ENCODE assay signal across 8 cellular contexts in the genomic region with DNA sequence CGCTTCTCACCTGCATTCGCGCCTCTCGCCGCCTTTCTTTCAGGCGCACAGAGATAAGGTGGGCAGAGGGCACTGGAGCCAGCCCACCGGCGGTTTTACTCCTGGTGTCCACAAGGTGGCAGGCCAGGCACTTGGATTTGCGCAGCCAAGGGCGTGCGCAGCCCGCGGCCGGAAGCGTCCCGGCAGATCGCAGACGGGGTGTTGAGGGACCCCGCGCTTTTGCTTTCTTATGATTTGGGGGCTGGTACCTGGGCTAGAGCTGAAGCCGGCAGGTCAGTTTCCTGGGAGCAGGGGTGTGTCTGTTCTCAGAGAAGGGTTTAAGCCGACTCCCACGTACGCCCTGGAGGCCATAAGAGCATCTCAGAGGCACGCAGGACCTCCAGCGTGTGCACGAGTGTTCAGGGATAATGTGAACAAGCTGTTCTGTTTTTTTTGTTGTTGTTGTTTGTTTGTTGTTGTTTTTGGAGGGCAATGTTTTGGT.
A peak's percentile ranks its signal among the peaks of the same experiment; 100 is the strongest.
DNase-seq lines count a peak whose midpoint lies in the region; ATAC-seq and TF ChIP-seq lines count a peak whose summit lies in the region.

No MANE protein-coding gene starts in this region.

- peak overlapping the region; percentile 81 for H2AFZ ChIP-seq in HCT116 (ENCODE audit: low read depth, low read length, poor library complexity, severe bottlenecking)
- H2AFZ ChIP-seq in SK-N-SH (ENCODE audit: low read depth): peak overlapping the region; percentile 78; the same call in 1 of the 2 replicates

- POLR2A ChIA-PET in HCT116 (lab: Charles Lee): no interaction called here
- POLR2A ChIA-PET in SK-N-SH (lab: Yijun Ruan, JAX): no interaction called here

- CTCF ChIA-PET in HCT116 (lab: Charles Lee): interaction anchor here (1.0 to 1.4 kb wide), 2 partner anchors 17 to 313 kb away, joined by 3 to 6 read pairs; no protein-coding TSS in a partner anchor
- CTCF ChIA-PET in SK-N-SH (lab: Yijun Ruan, JAX): interaction anchor here (0.6 to 3.5 kb wide), 50 partner anchors 8 to 1415 kb away, joined by 3 to 44 read pairs (median 4); a partner anchor contains a TSS

- H3K4me1 ChIP-seq in HCT116 (ENCODE audit: control insufficient read depth in 1 of 2, insufficient read depth in 2 of 2, low read length in 2 of 2): peaks cover 0 to 9% of the 10 kb centered on the region in 2 experiments; a peak in 1 of 4 replicates
- no peaks in the 10 kb centered on the region; a peak in 1 of 4 replicates for H3K4me1 ChIP-seq in SK-N-SH (ENCODE audit: control insufficient read depth in 1 of 2, insufficient read depth in 2 of 2, low read depth in 1 of 2, low read length in 1 of 2)
- no peaks in the 10 kb centered on the region for H3K4me1 ChIP-seq in psoas muscle
- H3K4me1 ChIP-seq in urinary bladder (ENCODE audit: insufficient read depth): no peaks in the 10 kb centered on the region

- H3K4me2 ChIP-seq in HCT116 (ENCODE audit: low read length) (peak overlapping the region; percentile 74), SK-N-SH (peak overlapping the region; percentile 78)

- no peaks in the 10 kb centered on the region for H3K9me3 Mint-ChIP-seq in activated naive CD4-positive, alpha-beta T cell treated with anti-CD3 and anti-CD28 coated beads, Interleukin-2, amount 50 U/mL, for 72 hours

- H4K20me1 ChIP-seq in HCT116 (ENCODE audit: insufficient read depth) (no peaks in the 10 kb centered on the region), SK-N-SH (ENCODE audit: insufficient read depth) (no peaks in the 10 kb centered on the region)

- peak; percentile 89 for TF ChIP-seq RAD21 in HCT116 (IDR thresholded peaks at IDR 0.05; ENCODE audit: low read depth)
- TF ChIP-seq RAD21 in SK-N-SH (IDR thresholded peaks at IDR 0.05; ENCODE audit: low read length): peak; percentile 86

- ATAC-seq in HCT116 (peak; percentile 99), left cardiac atrium (peak; percentile 95), psoas muscle (peak; percentile 67 to 89 (median 84))
- ATAC-seq in activated naive CD4-positive, alpha-beta T cell treated with anti-CD3 and anti-CD28 coated beads, Interleukin-2, amount 50 U/mL, for 72 hours: peak; percentile 94 to 97

- BruUV-seq in HCT116 (replicated peaks; lab: Mats Ljungman, UMichigan): no TSS peak

- 8% methylated on average over 9 of the region's 27 CpGs for WGBS in SK-N-SH (ENCODE audit: low lambda C conversion rate)
- 2 to 3% (median 3%) methylated on average over 27 of the region's 27 CpGs for WGBS in psoas muscle, 3 donors
- WGBS in urinary bladder: 2% methylated on average over 27 of the region's 27 CpGs

- peak overlapping the region; percentile 48 to 90 for H3K27ac Mint-ChIP-seq in activated naive CD4-positive, alpha-beta T cell treated with anti-CD3 and anti-CD28 coated beads, Interleukin-2, amount 50 U/mL, for 72 hours

- H3K9ac ChIP-seq in HCT116 (ENCODE audit: low read length) (no peak overlapping the region), SK-N-SH (no peak overlapping the region)

- peak; percentile 7 for DNase-seq in GM04504 (ENCODE audit: low read depth)
- DNase-seq in HCT116 (ENCODE audit: low read depth, low spot score): peak; percentile 55
- DNase-seq in MG63: peak; percentile 57
- peak; percentile 85 for DNase-seq in SK-N-SH
- DNase-seq in activated naive CD4-positive, alpha-beta T cell treated with anti-CD3 and anti-CD28 coated beads, Interleukin-2, amount 50 U/mL, for 72 hours (ENCODE audit: low spot score in 2 of 2): peak; percentile 83 to 86
- DNase-seq in left cardiac atrium: peak; percentile 75
- peak; percentile 62 to 76 for DNase-seq in psoas muscle

- H3F3A ChIP-seq in SK-N-SH (replicated peaks; ENCODE audit: insufficient read depth): no peaks in the 10 kb centered on the region

- H3K79me2 ChIP-seq in HCT116 (ENCODE audit: insufficient read depth, low read length) (no peaks in the 10 kb centered on the region), SK-N-SH (ENCODE audit: insufficient read depth) (no peaks in the 10 kb centered on the region)

- TF ChIP-seq POLR2A in HCT116 (IDR thresholded peaks at IDR 0.05; ENCODE audit: borderline replicate concordance, extremely low read depth, insufficient read depth, insufficient read length): no peak

- H3K9me3 ChIP-seq in HCT116 (ENCODE audit: control insufficient read depth in 1 of 2, insufficient read depth in 1 of 2, low read depth in 1 of 2, low read length in 2 of 2) (no peaks in the 10 kb centered on the region), MG63 (no peaks in the 10 kb centered on the region), SK-N-SH (no peaks in the 10 kb centered on the region), psoas muscle (no peaks in the 10 kb centered on the region)

- intact Hi-C loops in HCT116 (cut with micrococcal nuclease): loop anchor here (1.0 to 10.0 kb wide), 3 partner anchors 314 to 1415 kb away; no protein-coding TSS in a partner anchor
- intact Hi-C loops in left cardiac atrium (cut with DNase I): loop anchor here (5.0 to 10.0 kb wide), 3 partner anchors 314 to 1414 kb away; no protein-coding TSS in a partner anchor
- intact Hi-C loops in psoas muscle (cut with DNase I): loop anchor here (5.0 to 10.0 kb wide), 2 partner anchors 1411 to 1414 kb away; no protein-coding TSS in a partner anchor

- H3K4me3 ChIP-seq in HCT116 (replicated peaks in 1 of 2; ENCODE audit: low read depth in 1 of 2, low read length in 2 of 2) (peak overlapping the region; percentile 38 to 48), MG63 (peak overlapping the region; percentile 43), SK-N-SH (ENCODE audit: low read depth in 2 of 2, low read length in 1 of 2) (peak overlapping the region; percentile 51 to 64), psoas muscle (peak overlapping the region; percentile 52), urinary bladder (ENCODE audit: low read depth, low read length) (peak overlapping the region; percentile 28)

- H3K36me3 Mint-ChIP-seq in activated naive CD4-positive, alpha-beta T cell treated with anti-CD3 and anti-CD28 coated beads, Interleukin-2, amount 50 U/mL, for 72 hours: no peaks in the 10 kb centered on the region

- H3K27ac ChIP-seq in HCT116 (ENCODE audit: low read depth, low read length) (no peak overlapping the region), SK-N-SH (ENCODE audit: low read depth in 2 of 2, low read length in 1 of 2) (no peak overlapping the region), psoas muscle (no peak overlapping the region), urinary bladder (ENCODE audit: low read depth) (no peak overlapping the region)

- H3K9me2 ChIP-seq in HCT116 (ENCODE audit: insufficient read depth): no peaks in the 10 kb centered on the region
- no peaks in the 10 kb centered on the region for H3K9me2 ChIP-seq in SK-N-SH

- RAD21 ChIA-PET in HCT116 (lab: Charles Lee; ENCODE audit: low non-redundant PET in 1 of 2, low total read pairs in 2 of 2, uncharacterized antibody in 2 of 2, unreplicated experiment in 2 of 2): no interaction called here

- TF ChIP-seq CTCF in HCT116 (IDR thresholded peaks at IDR 0.05 in 2 of 3, conservative IDR thresholded peaks at IDR 0.05 in 1 of 3; ENCODE audit: borderline replicate concordance in 1 of 3, insufficient read depth in 1 of 3, low read depth in 2 of 3, low read length in 2 of 3): peak; percentile 77 to 84 (median 82)
- peak; percentile 81 for TF ChIP-seq CTCF in SK-N-SH (IDR thresholded peaks at IDR 0.05)
- peak; percentile 72 for TF ChIP-seq CTCF in psoas muscle (IDR thresholded peaks at IDR 0.05)

- TF ChIP-seq EP300 in SK-N-SH (IDR thresholded peaks at IDR 0.05; ENCODE audit: borderline replicate concordance in 1 of 2, low read depth in 1 of 2, low read length in 1 of 2): no peak

- H3K36me3 ChIP-seq in HCT116 (ENCODE audit: control insufficient read depth in 1 of 2, insufficient read depth in 2 of 2, low read length in 2 of 2): no peaks in the 10 kb centered on the region
- H3K36me3 ChIP-seq in MG63: no peaks in the 10 kb centered on the region
- no peaks in the 10 kb centered on the region for H3K36me3 ChIP-seq in SK-N-SH (replicated peaks in 1 of 2; ENCODE audit: control insufficient read depth in 1 of 2, insufficient read depth in 2 of 2, low read length in 1 of 2)
- H3K36me3 ChIP-seq in psoas muscle (ENCODE audit: insufficient read depth in 1 of 2, low read depth in 1 of 2): no peaks in the 10 kb centered on the region
- H3K36me3 ChIP-seq in urinary bladder (ENCODE audit: insufficient read depth): no peaks in the 10 kb centered on the region

- peaks cover 33% of the 10 kb centered on the region; the same call in 1 of the 2 replicates for H3K27me3 ChIP-seq in HCT116 (ENCODE audit: insufficient read depth, low read length)
- H3K27me3 ChIP-seq in MG63: peaks cover 4% of the 10 kb centered on the region; the same call in 1 of the 2 replicates
- H3K27me3 ChIP-seq in SK-N-SH (ENCODE audit: insufficient read depth): no peaks in the 10 kb centered on the region
- H3K27me3 ChIP-seq in psoas muscle (ENCODE audit: insufficient read depth in 3 of 3, low read length in 2 of 3): peaks cover 0 to 5% (median 2%) of the 10 kb centered on the region in 3 donors

TF ChIP-seq in HCT116, 20 proteins besides CTCF, POLR2A, EP300 and RAD21:
- 0 out of 2 replicates have a peak, but pooled peaks have one; percentile 25 for TF ChIP-seq CBX3 (IDR thresholded peaks at IDR 0.05; ENCODE audit: low read depth)
- TF ChIP-seq SRF (IDR thresholded peaks at IDR 0.05; ENCODE audit: low read depth): no peak
TF ChIP-seq in HCT116: peak in this region for 1.

TF ChIP-seq in SK-N-SH, 30 proteins besides CTCF, POLR2A, EP300 and RAD21 (continues in another document):
- TF ChIP-seq MXI1 (IDR thresholded peaks at IDR 0.05; ENCODE audit: low read depth, low read length) (peak; percentile 22; the same call in 1 of the 2 replicates), FOXJ3 (CRISPR knock-in tag; IDR thresholded peaks at IDR 0.05) (0 out of 2 replicates have a peak, but pooled peaks have one; percentile 35), SIN3A (IDR thresholded peaks at IDR 0.05; ENCODE audit: borderline replicate concordance, low read depth, low read length) (no peak), SMC3 (IDR thresholded peaks at IDR 0.05; ENCODE audit: low read depth, low read length) (peak; percentile 79), YY1 (IDR thresholded peaks at IDR 0.05; ENCODE audit: low read depth) (no peak), NRF1 (IDR thresholded peaks at IDR 0.05; ENCODE audit: low read depth, low read length) (peak; percentile 59)
- TF ChIP-seq, protein P1, sequence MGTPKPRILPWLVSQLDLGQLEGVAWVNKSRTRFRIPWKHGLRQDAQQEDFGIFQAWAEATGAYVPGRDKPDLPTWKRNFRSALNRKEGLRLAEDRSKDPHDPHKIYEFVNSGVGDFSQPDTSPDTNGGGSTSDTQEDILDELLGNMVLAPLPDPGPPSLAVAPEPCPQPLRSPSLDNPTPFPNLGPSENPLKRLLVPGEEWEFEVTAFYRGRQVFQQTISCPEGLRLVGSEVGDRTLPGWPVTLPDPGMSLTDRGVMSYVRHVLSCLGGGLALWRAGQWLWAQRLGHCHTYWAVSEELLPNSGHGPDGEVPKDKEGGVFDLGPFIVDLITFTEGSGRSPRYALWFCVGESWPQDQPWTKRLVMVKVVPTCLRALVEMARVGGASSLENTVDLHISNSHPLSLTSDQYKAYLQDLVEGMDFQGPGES (IDR thresholded peaks at IDR 0.05; ENCODE audit: low read depth, low read length): no peak
- TF ChIP-seq, protein P2, sequence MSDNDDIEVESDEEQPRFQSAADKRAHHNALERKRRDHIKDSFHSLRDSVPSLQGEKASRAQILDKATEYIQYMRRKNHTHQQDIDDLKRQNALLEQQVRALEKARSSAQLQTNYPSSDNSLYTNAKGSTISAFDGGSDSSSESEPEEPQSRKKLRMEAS (IDR thresholded peaks at IDR 0.05; ENCODE audit: low read depth): no peak

Comparison
In these comparisons a context has a peak if more than half of its experiments do, and no peak if none do; other contexts are left out.
1. DNase-seq: peak in every context shown above with its lines; median percentile 85 in SK-N-SH; 84 in activated naive CD4-positive, alpha-beta T cell treated with anti-CD3 and anti-CD28 coated beads, Interleukin-2, amount 50 U/mL, for 72 hours; 75 in left cardiac atrium; 69 in psoas muscle; 57 in MG63; 55 in HCT116; 7 in GM04504.